Comparison of ENCODE assay signal across 22 cellular contexts in the genomic region with DNA sequence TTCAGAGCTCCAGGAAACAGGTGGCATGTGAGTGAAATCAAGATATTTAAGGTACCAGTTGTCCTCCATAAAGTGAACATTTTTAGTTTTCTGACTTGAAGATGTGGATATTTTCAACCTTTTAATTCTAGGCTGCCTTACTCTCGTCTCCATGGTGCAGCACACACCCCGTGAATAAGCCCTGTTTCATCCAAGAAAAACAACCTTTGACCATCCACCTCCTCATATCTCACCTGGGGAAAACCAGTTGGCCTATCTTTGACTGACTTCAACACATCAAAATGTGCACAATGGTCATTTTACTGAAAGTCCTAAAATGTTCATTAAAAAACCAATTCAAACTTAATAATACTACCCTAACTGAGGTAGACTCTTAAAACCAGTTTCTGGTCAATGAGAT.
A peak's percentile ranks its signal among the peaks of the same experiment; 100 is the strongest.
DNase-seq lines count a peak whose midpoint lies in the region; ATAC-seq and TF ChIP-seq lines count a peak whose summit lies in the region.
"Had no signal": no experiment of that assay in that cellular context is flagged by ENCODE, and none has a peak within 500 bp of the region (broad histone marks: within the 10 kb centered on the region; RNA-seq: fewer than 3 reads in every experiment).

No MANE protein-coding gene starts in this region.

- TF ChIP-seq CTCF in body of pancreas (IDR thresholded peaks at IDR 0.05) (no peak), right lobe of liver (IDR thresholded peaks at IDR 0.05) (no peak), transverse colon (IDR thresholded peaks at IDR 0.05) (no peak)

- TF ChIP-seq POLR2A in body of pancreas (IDR thresholded peaks at IDR 0.05) (no peak), right lobe of liver (IDR thresholded peaks at IDR 0.05) (no peak), transverse colon (IDR thresholded peaks at IDR 0.05) (no peak)

- H3K4me3 ChIP-seq in body of pancreas: no peak overlapping the region
- H3K4me3 ChIP-seq in right lobe of liver: no peak overlapping the region
- no peak overlapping the region for H3K4me3 ChIP-seq in transverse colon
- H3K4me3 ChIP-seq: A549, K562, MG63 had no signal

- H3K9me3 ChIP-seq in body of pancreas: no peaks in the 10 kb centered on the region
- no peaks in the 10 kb centered on the region for H3K9me3 ChIP-seq in right lobe of liver
- H3K9me3 ChIP-seq in transverse colon: no peaks in the 10 kb centered on the region
- H3K9me3 ChIP-seq: A549, MG63 had no signal

- DNase-seq in HT-29 (ENCODE audit: low spot score) (peak; percentile 57), body of pancreas (no peak), right lobe of liver (no peak), transverse colon (no peak), hypothalamus (lab: John Stamatoyannopoulos, UW) (no peak)
- DNase-seq: AML-193; C1 segment of cervical spinal cord; CD4-positive, alpha-beta memory T cell; COR-L47; MG63; NCI-H1417; NCI-H1694; NCI-H2029 treated with DMSO at 0.1 percent for 48 hours; NCI-H446 treated with DMSO at 0.1 percent for 48 hours; NCI-H526; SHP77 treated with DMSO at 0.1 percent for 48 hours had no signal

- H3K4me1 ChIP-seq in body of pancreas (no peaks in the 10 kb centered on the region), right lobe of liver (no peaks in the 10 kb centered on the region), transverse colon (peaks cover 8 to 47% (median 23%) of the 10 kb centered on the region in 4 donors)

- H3K27me3 ChIP-seq in body of pancreas (no peaks in the 10 kb centered on the region), right lobe of liver (no peaks in the 10 kb centered on the region), transverse colon (no peaks in the 10 kb centered on the region)
- H3K27me3 ChIP-seq: MG63 had no signal

- intact Hi-C loops in body of pancreas (cut with DNase I): no loop called here
- intact Hi-C loops in right lobe of liver (cut with DNase I): no loop called here
- intact Hi-C loops in transverse colon (cut with DNase I; ENCODE audit: low total_unique reads): no loop called here

- in situ Hi-C loops in transverse colon (cut with MboI; ENCODE audit: low pct_ligation_motif_present in 1 of 4, low pct_unique_long_range_greater_than_20kb in 1 of 4, low sequenced_read_pairs in 3 of 4): loop anchor here in 3 of 4 donors (25.0 kb wide), 3 partner anchors 184 to 384 kb away; a partner anchor contains a TSS

- ATAC-seq in body of pancreas: peak; percentile 30
- peak; percentile 47 to 91 (median 67) for ATAC-seq in right lobe of liver
- no peak for ATAC-seq in HG02840 (IDR thresholded peaks at IDR 0.05; ENCODE audit: low FRiP score, unreplicated experiment)
- ATAC-seq in GM18502 (IDR thresholded peaks at IDR 0.05; ENCODE audit: poor library complexity, unreplicated experiment): no peak
- ATAC-seq: A549, K562, Panc1 had no signal

- 14 to 25% methylated on average over 2 of the region's 2 CpGs for WGBS in body of pancreas, 2 donors
- WGBS in right lobe of liver (ENCODE audit: insufficient coverage, low coverage, low lambda C conversion rate, missing lambda C conversion rate): 14% methylated on average over 2 of the region's 2 CpGs
- WGBS in transverse colon (ENCODE audit: low coverage in 1 of 2), 2 donors: 51% methylated on average over 2 of the region's 2 CpGs; no CpG with 5 or more reads in 1 of the 2 donors

- H3K36me3 ChIP-seq in body of pancreas (replicated peaks in 1 of 2; ENCODE audit: insufficient read depth in 1 of 2, low read depth in 2 of 2) (no peaks in the 10 kb centered on the region), right lobe of liver (no peaks in the 10 kb centered on the region), transverse colon (no peaks in the 10 kb centered on the region)
- H3K36me3 ChIP-seq: MG63 had no signal

- no peak for TF ChIP-seq EP300 in transverse colon (IDR thresholded peaks at IDR 0.05; ENCODE audit: low read depth)

- H3K27ac ChIP-seq in body of pancreas (no peak overlapping the region), right lobe of liver (no peak overlapping the region), transverse colon (peak overlapping the region; percentile 71 to 78 (median 74))
- H3K27ac ChIP-seq: RWPE1 had no signal

Comparison
In these comparisons a context has a peak if more than half of its experiments do, and no peak if none do; other contexts are left out.
1. ATAC-seq: peak in body of pancreas (single experiment) and right lobe of liver (4 of 4); none in HG02840 (single experiment) and GM18502 (single experiment).
2. H3K27ac ChIP-seq: peak in transverse colon (4 of 4); none in body of pancreas (0 of 4) and right lobe of liver (0 of 3).